ENCODE assay signal across 38 cellular contexts in genomic region chr13:47962237-47962636, GRCh38.
"Had no signal": no experiment of that assay in that cellular context is flagged by ENCODE, and none has a peak within 500 bp of the region (broad histone marks: within the 10 kb centered on the region; RNA-seq: fewer than 3 reads in every experiment).

No MANE protein-coding gene starts in this region.

- DNase-seq: activated effector memory CD4-positive, alpha-beta T cell treated with anti-CD3 and anti-CD28 coated beads, Interleukin-2, amount 50 U/mL, for 16 hours; activated effector memory CD4-positive, alpha-beta T cell treated with Interleukin-2 at 50 U/mL for 16 hours; activated gamma-delta T cell; activated gamma-delta T cell treated with Interleukin-2 at 50 U/mL for 16 hours; activated naive CD4-positive, alpha-beta T cell; activated naive CD4-positive, alpha-beta T cell treated with anti-CD3 and anti-CD28 coated beads for 36 hours; activated naive CD4-positive, alpha-beta T cell treated with anti-CD3 and anti-CD28 coated beads, Interleukin-2, amount 10 ng/mL, durations not matched to agents 7 days and 5 days; activated naive CD4-positive, alpha-beta T cell treated with anti-CD3 and anti-CD28 coated beads, Interleukin-2, amount 50 U/mL, for 16 hours; activated naive CD4-positive, alpha-beta T cell treated with Interleukin-2 at 50 U/mL for 16 hours; activated naive CD8-positive, alpha-beta T cell treated with anti-CD3 and anti-CD28 coated beads for 36 hours; activated naive CD8-positive, alpha-beta T cell treated with anti-CD3 and anti-CD28 coated beads, Interleukin-2, amount 10 ng/mL, durations not matched to agents 7 days and 5 days; activated naive CD8-positive, alpha-beta T cell treated with anti-CD3 and anti-CD28 coated beads, Interleukin-2, amount 50 U/mL, for 24 hours; activated T-cell treated with anti-CD3 and anti-CD28 coated beads for 4 hours; activated T-cell treated with anti-CD3 and anti-CD28 coated beads, Interleukin-2, amount 50 U/mL, for 1 hour; activated T-cell treated with anti-CD3 and anti-CD28 coated beads, Interleukin-2, amount 50 U/mL, for 24 hours; activated T-cell treated with anti-CD3 and anti-CD28 coated beads, Interleukin-2, amount 50 U/mL, for 4 hours; activated T-cell treated with anti-CD3 and anti-CD28 coated beads, Interleukin-2, amount 50 U/mL, for 48 hours; activated T-cell treated with anti-CD3 and anti-CD28 coated beads, Interleukin-2, amount 50 U/mL, for 72 hours; amniotic stem cell; anterior cingulate cortex; aorta; body of pancreas; brain microvascular endothelial cell; caudate nucleus; central memory CD4-positive, alpha-beta T cell; cerebellar nuclear complex had no signal

- H3K4me3 Mint-ChIP-seq: activated naive CD4-positive, alpha-beta T cell treated with anti-CD3 and anti-CD28 coated beads for 36 hours; activated naive CD4-positive, alpha-beta T cell treated with anti-CD3 and anti-CD28 coated beads, Interleukin-2, amount 10 ng/mL, durations not matched to agents 7 days and 5 days; activated naive CD4-positive, alpha-beta T cell treated with anti-CD3 and anti-CD28 coated beads, Interleukin-2, amount 50 U/mL, for 24 hours; activated naive CD8-positive, alpha-beta T cell; activated naive CD8-positive, alpha-beta T cell treated with anti-CD3 and anti-CD28 coated beads for 36 hours; activated naive CD8-positive, alpha-beta T cell treated with anti-CD3 and anti-CD28 coated beads, Interleukin-2, amount 10 ng/mL, durations not matched to agents 7 days and 5 days; activated naive CD8-positive, alpha-beta T cell treated with anti-CD3 and anti-CD28 coated beads, Interleukin-2, amount 50 U/mL, for 24 hours; activated T-cell treated with anti-CD3 and anti-CD28 coated beads, Interleukin-2, amount 50 U/mL, for 24 hours; activated T-cell treated with anti-CD3 and anti-CD28 coated beads, Interleukin-2, amount 50 U/mL, for 4 hours; activated T-cell treated with anti-CD3 and anti-CD28 coated beads, Interleukin-2, amount 50 U/mL, for 72 hours; activated T-helper 1 cell treated with anti-CD3 and anti-CD28 coated beads, Interleukin-12 subunit alpha, Interleukin-12 subunit beta, Interleukin-2, Interleukin-4 antibody, amounts not matched to agents 30 ng/mL and 10 ng/mL and 1 ng/mL, durations not matched to agents 14 hours and 24 hours and 36 hours; activated T-helper 17 cell treated with anti-CD3 and anti-CD28 coated beads, Interleukin-2, amount 50 U/mL, for 72 hours; brain; central memory CD8-positive, alpha-beta T cell had no signal

- H3K27me3 Mint-ChIP-seq: activated naive CD4-positive, alpha-beta T cell treated with anti-CD3 and anti-CD28 coated beads, Interleukin-2, amount 10 ng/mL, durations not matched to agents 7 days and 5 days; activated naive CD4-positive, alpha-beta T cell treated with anti-CD3 and anti-CD28 coated beads, Interleukin-2, amount 50 U/mL, for 24 hours; activated naive CD8-positive, alpha-beta T cell; activated naive CD8-positive, alpha-beta T cell treated with anti-CD3 and anti-CD28 coated beads for 36 hours; activated naive CD8-positive, alpha-beta T cell treated with anti-CD3 and anti-CD28 coated beads, Interleukin-2, amount 10 ng/mL, durations not matched to agents 7 days and 5 days; activated naive CD8-positive, alpha-beta T cell treated with anti-CD3 and anti-CD28 coated beads, Interleukin-2, amount 50 U/mL, for 24 hours; activated T-cell treated with anti-CD3 and anti-CD28 coated beads, Interleukin-2, amount 50 U/mL, for 24 hours; activated T-helper 17 cell treated with anti-CD3 and anti-CD28 coated beads, Interleukin-2, amount 50 U/mL, for 72 hours; brain; central memory CD8-positive, alpha-beta T cell had no signal

- H3K4me1 ChIP-seq: ascending aorta, body of pancreas, breast epithelium had no signal

- H3K27me3 ChIP-seq: adrenal gland, ascending aorta, body of pancreas, brain microvascular endothelial cell, breast epithelium, cardiac muscle cell had no signal

- H3K27ac Mint-ChIP-seq: activated naive CD4-positive, alpha-beta T cell treated with anti-CD3 and anti-CD28 coated beads for 36 hours; activated naive CD4-positive, alpha-beta T cell treated with anti-CD3 and anti-CD28 coated beads, Interleukin-2, amount 10 ng/mL, durations not matched to agents 7 days and 5 days; activated naive CD4-positive, alpha-beta T cell treated with anti-CD3 and anti-CD28 coated beads, Interleukin-2, amount 50 U/mL, for 24 hours; activated naive CD4-positive, alpha-beta T cell treated with anti-CD3 and anti-CD28 coated beads, Interleukin-2, amount 50 U/mL, for 72 hours; activated naive CD8-positive, alpha-beta T cell; activated naive CD8-positive, alpha-beta T cell treated with anti-CD3 and anti-CD28 coated beads for 36 hours; activated naive CD8-positive, alpha-beta T cell treated with anti-CD3 and anti-CD28 coated beads, Interleukin-2, amount 10 ng/mL, durations not matched to agents 7 days and 5 days; activated naive CD8-positive, alpha-beta T cell treated with anti-CD3 and anti-CD28 coated beads, Interleukin-2, amount 50 U/mL, for 24 hours; activated T-cell treated with anti-CD3 and anti-CD28 coated beads, Interleukin-2, amount 50 U/mL, for 24 hours; activated T-cell treated with anti-CD3 and anti-CD28 coated beads, Interleukin-2, amount 50 U/mL, for 72 hours; activated T-helper 1 cell treated with anti-CD3 and anti-CD28 coated beads, Interleukin-12 subunit alpha, Interleukin-12 subunit beta, Interleukin-2, Interleukin-4 antibody, amounts not matched to agents 30 ng/mL and 10 ng/mL and 1 ng/mL, durations not matched to agents 14 hours and 24 hours and 36 hours; activated T-helper 17 cell treated with anti-CD3 and anti-CD28 coated beads, Interleukin-2, amount 50 U/mL, for 72 hours; activated T-helper 2 cell treated with anti-CD3 and anti-CD28 coated beads, Interferon-gamma antibody, Interleukin-2, Interleukin-4, amounts not matched to agents 10 μg/mL and 5 μg/mL and 100 μg/mL, durations not matched to agents 14 hours and 24 hours and 36 hours; brain had no signal

- H3K9me3 ChIP-seq: ascending aorta had no signal

- H3K4me3 ChIP-seq: adrenal gland, ascending aorta, body of pancreas, breast epithelium, cardiac muscle cell had no signal

- H3K4me1 Mint-ChIP-seq: activated naive CD4-positive, alpha-beta T cell treated with anti-CD3 and anti-CD28 coated beads, Interleukin-2, amount 10 ng/mL, durations not matched to agents 7 days and 5 days; activated naive CD4-positive, alpha-beta T cell treated with anti-CD3 and anti-CD28 coated beads, Interleukin-2, amount 50 U/mL, for 24 hours; activated naive CD8-positive, alpha-beta T cell treated with anti-CD3 and anti-CD28 coated beads for 36 hours; activated naive CD8-positive, alpha-beta T cell treated with anti-CD3 and anti-CD28 coated beads, Interleukin-2, amount 10 ng/mL, durations not matched to agents 7 days and 5 days; activated naive CD8-positive, alpha-beta T cell treated with anti-CD3 and anti-CD28 coated beads, Interleukin-2, amount 50 U/mL, for 24 hours; activated T-helper 17 cell treated with anti-CD3 and anti-CD28 coated beads, Interleukin-2, amount 50 U/mL, for 72 hours; brain; central memory CD8-positive, alpha-beta T cell had no signal

- ATAC-seq: activated naive CD4-positive, alpha-beta T cell treated with anti-CD3 and anti-CD28 coated beads, Interleukin-2, amount 50 U/mL, for 72 hours; activated naive CD8-positive, alpha-beta T cell treated with anti-CD3 and anti-CD28 coated beads, Interleukin-2, amount 50 U/mL, for 24 hours; activated T-cell treated with anti-CD3 and anti-CD28 coated beads, Interleukin-2, amount 50 U/mL, for 4 hours; activated T-cell treated with anti-CD3 and anti-CD28 coated beads, Interleukin-2, amount 50 U/mL, for 72 hours; activated T-helper 17 cell treated with anti-CD3 and anti-CD28 coated beads, Interleukin-2, amount 50 U/mL, for 72 hours; body of pancreas had no signal

- H3K27ac ChIP-seq: adrenal gland, ascending aorta, body of pancreas, brain microvascular endothelial cell, breast epithelium, cardiac muscle cell had no signal

- H3K36me3 ChIP-seq: breast epithelium had no signal
